In genomic region chr13:90070837-90071525, GRCh38 we compare ENCODE assay signal across 1 cellular context.
TF ChIP-seq lines count a peak whose summit lies in the region.

No MANE protein-coding gene starts in this region.

TF ChIP-seq in HepG2, 621 proteins besides CTCF, POLR2A, EP300 and RAD21 (continued from another document and continues in another):
- TF ChIP-seq ZNF318 (CRISPR knock-in tag; IDR thresholded peaks at IDR 0.05) = no peak
- no peak for TF ChIP-seq ZNF124 (CRISPR knock-in tag; IDR thresholded peaks at IDR 0.05)
- no peak for TF ChIP-seq ZNF496 (CRISPR knock-in tag; IDR thresholded peaks at IDR 0.05; ENCODE audit: insufficient replicate concordance)
- TF ChIP-seq NR2F6 (IDR thresholded peaks at IDR 0.05) = no peak
- peak; percentile 22; the same call in 1 of the 2 replicates for TF ChIP-seq NR2F6 (CRISPR knock-in tag; IDR thresholded peaks at IDR 0.05)
- 0 out of 4 replicates have a peak, but pooled peaks of 1 of the 2 experiments have one; percentile 20 for TF ChIP-seq NR2F1 (CRISPR knock-in tag; IDR thresholded peaks at IDR 0.05)
- peak; percentile 19; the same call in 1 of the 2 replicates for TF ChIP-seq ISL2 (CRISPR knock-in tag; IDR thresholded peaks at IDR 0.05)
- no peak for TF ChIP-seq SOX13 (IDR thresholded peaks at IDR 0.05)
- peak in 1 of 2 experiments; percentile 85; a peak in 2 of 4 replicates for TF ChIP-seq SOX13 (CRISPR knock-in tag; conservative IDR thresholded peaks at IDR 0.05 in 1 of 2, IDR thresholded peaks at IDR 0.05 in 1 of 2)
- peak; percentile 30; the same call in 1 of the 2 replicates for TF ChIP-seq SALL1 (CRISPR knock-in tag; IDR thresholded peaks at IDR 0.05)
- no peak for TF ChIP-seq ZNF468 (CRISPR knock-in tag; IDR thresholded peaks at IDR 0.05)
- no peak for TF ChIP-seq ZSCAN22 (CRISPR knock-in tag; IDR thresholded peaks at IDR 0.05)
- peak; percentile 20; the same call in 1 of the 2 replicates for TF ChIP-seq FOXA3 (CRISPR knock-in tag; IDR thresholded peaks at IDR 0.05)
- TF ChIP-seq SOX5 (CRISPR knock-in tag; IDR thresholded peaks at IDR 0.05; ENCODE audit: borderline replicate concordance) = peak; percentile 84
- no peak for TF ChIP-seq THAP11 (CRISPR knock-in tag; IDR thresholded peaks at IDR 0.05)
- no peak for TF ChIP-seq ZNF691 (CRISPR knock-in tag; IDR thresholded peaks at IDR 0.05; ENCODE audit: borderline replicate concordance, low read depth)
- TF ChIP-seq ZSCAN12 (CRISPR knock-in tag; IDR thresholded peaks at IDR 0.05) = no peak
- TF ChIP-seq ZNF263 (CRISPR knock-in tag; IDR thresholded peaks at IDR 0.05) = 0 out of 2 replicates have a peak, but pooled peaks have one; percentile 40
- TF ChIP-seq ZNF788 (CRISPR knock-in tag; IDR thresholded peaks at IDR 0.05; ENCODE audit: borderline replicate concordance) = no peak
- TF ChIP-seq XRCC5 (optimal IDR thresholded peaks at IDR 0.05; ENCODE audit: low read length) = no peak
- no peak for TF ChIP-seq DR1 (CRISPR knock-in tag; IDR thresholded peaks at IDR 0.05)
- no peak for TF ChIP-seq IKZF4 (CRISPR knock-in tag; IDR thresholded peaks at IDR 0.05; ENCODE audit: borderline replicate concordance, low read depth, not compliant biosample characterization)
- TF ChIP-seq KMT2A (CRISPR knock-in tag; IDR thresholded peaks at IDR 0.05) = no peak
- TF ChIP-seq SCMH1 (CRISPR knock-in tag; IDR thresholded peaks at IDR 0.05; ENCODE audit: borderline replicate concordance) = no peak
- TF ChIP-seq SIN3B (IDR thresholded peaks at IDR 0.05; ENCODE audit: low read length) = no peak
- TF ChIP-seq ADNP (CRISPR knock-in tag; IDR thresholded peaks at IDR 0.05) = no peak
- no peak for TF ChIP-seq RAD51 (IDR thresholded peaks at IDR 0.05; ENCODE audit: borderline replicate concordance)
- TF ChIP-seq CHD4 (IDR thresholded peaks at IDR 0.05; ENCODE audit: borderline replicate concordance, low read length) = no peak
- no peak for TF ChIP-seq SNAPC5 (CRISPR knock-in tag; IDR thresholded peaks at IDR 0.05; ENCODE audit: borderline replicate concordance)
- no peak for TF ChIP-seq HHEX (CRISPR knock-in tag; IDR thresholded peaks at IDR 0.05)
- peak; percentile 72 for TF ChIP-seq HNF4A (CRISPR knock-in tag; IDR thresholded peaks at IDR 0.05)
- TF ChIP-seq PAXIP1 (CRISPR knock-in tag; conservative IDR thresholded peaks at IDR 0.05) = peak; percentile 63
- peak; percentile 34; the same call in 1 of the 2 replicates for TF ChIP-seq NCOR1 (IDR thresholded peaks at IDR 0.05; ENCODE audit: borderline replicate concordance, low read length)
- TF ChIP-seq THYN1 (CRISPR knock-in tag; IDR thresholded peaks at IDR 0.05; ENCODE audit: borderline replicate concordance, low read depth) = no peak
- no peak for TF ChIP-seq MTA3 (CRISPR knock-in tag; IDR thresholded peaks at IDR 0.05)
- no peak for TF ChIP-seq HOMEZ (CRISPR knock-in tag; IDR thresholded peaks at IDR 0.05; ENCODE audit: low read depth)
- no peak for TF ChIP-seq ZNF576 (CRISPR knock-in tag; IDR thresholded peaks at IDR 0.05)
- TF ChIP-seq ZBTB8A (CRISPR knock-in tag; IDR thresholded peaks at IDR 0.05; ENCODE audit: borderline replicate concordance, low read depth) = no peak
- TF ChIP-seq ZNF414 (CRISPR knock-in tag; IDR thresholded peaks at IDR 0.05) = no peak
- TF ChIP-seq WIZ (CRISPR knock-in tag; IDR thresholded peaks at IDR 0.05) = no peak
- no peak for TF ChIP-seq PHB2 (IDR thresholded peaks at IDR 0.05; ENCODE audit: partially characterized antibody)
- no peak for TF ChIP-seq ZUFSP (CRISPR knock-in tag; IDR thresholded peaks at IDR 0.05; ENCODE audit: borderline replicate concordance)
- TF ChIP-seq PITX1 (CRISPR knock-in tag; IDR thresholded peaks at IDR 0.05) = peak; percentile 38; the same call in 1 of the 2 replicates
- TF ChIP-seq HMG20B (CRISPR knock-in tag; conservative IDR thresholded peaks at IDR 0.05) = no peak
